Comparison of ENCODE assay signal across 10 cellular contexts in genomic region chr3:177191108-177191779, GRCh38. TPM values are rescaled to one million over a fixed set of nuclear protein-coding genes. Genes with fewer than 3 reads are reported as not detected.
DNase-seq lines count a peak whose midpoint lies in the region; ATAC-seq, FAIRE-seq and TF ChIP-seq lines count a peak whose summit lies in the region.
"Had no signal": no experiment of that assay in that cellular context is flagged by ENCODE, and none has a peak within 500 bp of the region (broad histone marks: within the 10 kb centered on the region; RNA-seq: fewer than 3 reads in every experiment).

No MANE protein-coding gene starts in this region.

- peak overlapping the region; percentile 15 for H3K27ac Mint-ChIP-seq in activated T-helper 1 cell treated with anti-CD3 and anti-CD28 coated beads, Interleukin-12 subunit alpha, Interleukin-12 subunit beta, Interleukin-2, Interleukin-4 antibody, amounts not matched to agents 30 ng/mL and 10 ng/mL and 1 ng/mL, durations not matched to agents 14 hours and 24 hours and 36 hours
- peak overlapping the region; percentile 9 to 76 (median 56) for H3K27ac Mint-ChIP-seq in naive thymus-derived CD4-positive, alpha-beta T cell

- peaks cover 33 to 37% of the 10 kb centered on the region in 2 donors for H3K4me1 ChIP-seq in naive thymus-derived CD4-positive, alpha-beta T cell (ENCODE audit: control insufficient read depth in 2 of 2, insufficient read depth in 2 of 2, low read length in 2 of 2)

- H3K4me1 Mint-ChIP-seq in activated T-helper 1 cell treated with anti-CD3 and anti-CD28 coated beads, Interleukin-12 subunit alpha, Interleukin-12 subunit beta, Interleukin-2, Interleukin-4 antibody, amounts not matched to agents 30 ng/mL and 10 ng/mL and 1 ng/mL, durations not matched to agents 14 hours and 24 hours and 36 hours (ENCODE audit: low read depth): peaks cover 56% of the 10 kb centered on the region
- peaks cover 53 to 82% (median 65%) of the 10 kb centered on the region in 7 donors for H3K4me1 Mint-ChIP-seq in naive thymus-derived CD4-positive, alpha-beta T cell

- no peaks in the 10 kb centered on the region for H3K36me3 ChIP-seq in naive thymus-derived CD4-positive, alpha-beta T cell (ENCODE audit: control insufficient read depth in 2 of 3, insufficient read depth in 3 of 3, low read length in 3 of 3)

- no peaks in the 10 kb centered on the region for H3K27me3 ChIP-seq in naive thymus-derived CD4-positive, alpha-beta T cell (ENCODE audit: control insufficient read depth in 2 of 2, insufficient read depth in 2 of 2, low read length in 2 of 2)

- FAIRE-seq in GM12891 (lab: Jason Lieb, UNC) (peak; percentile 52), RCC 7860 (lab: Jason Lieb, UNC) (no peak)
- FAIRE-seq: urothelium cell line had no signal

- H3K27me3 Mint-ChIP-seq in activated T-helper 1 cell treated with anti-CD3 and anti-CD28 coated beads, Interleukin-12 subunit alpha, Interleukin-12 subunit beta, Interleukin-2, Interleukin-4 antibody, amounts not matched to agents 30 ng/mL and 10 ng/mL and 1 ng/mL, durations not matched to agents 14 hours and 24 hours and 36 hours (ENCODE audit: insufficient read depth): no peaks in the 10 kb centered on the region
- H3K27me3 Mint-ChIP-seq in naive thymus-derived CD4-positive, alpha-beta T cell: no peaks in the 10 kb centered on the region

- no peaks in the 10 kb centered on the region for H3K9me3 ChIP-seq in naive thymus-derived CD4-positive, alpha-beta T cell (ENCODE audit: control insufficient read depth in 2 of 3, low read length in 3 of 3)

- H3K4me3 ChIP-seq in naive thymus-derived CD4-positive, alpha-beta T cell (ENCODE audit: low read length): no peak overlapping the region

- no peaks in the 10 kb centered on the region for H3K9me3 Mint-ChIP-seq in activated T-helper 1 cell treated with anti-CD3 and anti-CD28 coated beads, Interleukin-12 subunit alpha, Interleukin-12 subunit beta, Interleukin-2, Interleukin-4 antibody, amounts not matched to agents 30 ng/mL and 10 ng/mL and 1 ng/mL, durations not matched to agents 14 hours and 24 hours and 36 hours
- H3K9me3 Mint-ChIP-seq in naive thymus-derived CD4-positive, alpha-beta T cell: no peaks in the 10 kb centered on the region

- CTCF ChIA-PET in naive thymus-derived CD4-positive, alpha-beta T cell (lab: Charles Lee): interaction anchor here (0.6 kb wide), 1 partner anchor 1155 kb away, joined by 3 read pairs; no protein-coding TSS in a partner anchor
- CTCF ChIA-PET in GM10248 (lab: Yijun Ruan, JAX): interaction anchor here (1.1 kb wide), 1 partner anchor 145 kb away, joined by 3 read pairs; no protein-coding TSS in a partner anchor

- peak overlapping the region; percentile 31 for H3K4me3 Mint-ChIP-seq in activated T-helper 1 cell treated with anti-CD3 and anti-CD28 coated beads, Interleukin-12 subunit alpha, Interleukin-12 subunit beta, Interleukin-2, Interleukin-4 antibody, amounts not matched to agents 30 ng/mL and 10 ng/mL and 1 ng/mL, durations not matched to agents 14 hours and 24 hours and 36 hours
- peak overlapping the region; percentile 2 to 72 (median 50) for H3K4me3 Mint-ChIP-seq in naive thymus-derived CD4-positive, alpha-beta T cell

- peaks cover 37% of the 10 kb centered on the region for H3K36me3 Mint-ChIP-seq in activated T-helper 1 cell treated with anti-CD3 and anti-CD28 coated beads, Interleukin-12 subunit alpha, Interleukin-12 subunit beta, Interleukin-2, Interleukin-4 antibody, amounts not matched to agents 30 ng/mL and 10 ng/mL and 1 ng/mL, durations not matched to agents 14 hours and 24 hours and 36 hours (ENCODE audit: low read depth)
- peaks cover 0 to 35% (median 13%) of the 10 kb centered on the region in 5 donors for H3K36me3 Mint-ChIP-seq in naive thymus-derived CD4-positive, alpha-beta T cell

- TF ChIP-seq POLR2A in GM12891 (IDR thresholded peaks at IDR 0.05; ENCODE audit: low read depth, low read length): no peak

- ATAC-seq in HG03378 (IDR thresholded peaks at IDR 0.05; ENCODE audit: unreplicated experiment): peak; percentile 47
- ATAC-seq in naive thymus-derived CD4-positive, alpha-beta T cell: peak; percentile 35

- intact Hi-C loops in activated T-helper 1 cell treated with anti-CD3 and anti-CD28 coated beads, Interleukin-12 subunit alpha, Interleukin-12 subunit beta, Interleukin-2, Interleukin-4 antibody, amounts not matched to agents 30 ng/mL and 10 ng/mL and 1 ng/mL, durations not matched to agents 14 hours and 24 hours and 36 hours (cut with micrococcal nuclease): no loop called here
- intact Hi-C loops in naive thymus-derived CD4-positive, alpha-beta T cell (cut with micrococcal nuclease): loop anchor here (10.0 kb wide), 2 partner anchors 484 to 814 kb away; no protein-coding TSS in a partner anchor

- POLR2A ChIA-PET in naive thymus-derived CD4-positive, alpha-beta T cell (lab: Charles Lee): no interaction called here
- POLR2A ChIA-PET in GM10248 (lab: Yijun Ruan, JAX): no interaction called here

- no peak overlapping the region for H3K27ac ChIP-seq in naive thymus-derived CD4-positive, alpha-beta T cell (ENCODE audit: low read depth, low read length)

- DNase-seq in GM12891 (ENCODE audit: insufficient read length, low spot score) (no peak), RCC 7860 (ENCODE audit: low spot score) (no peak), GM10248 (ENCODE audit: extremely low spot score) (no peak)
- DNase-seq in activated T-helper 1 cell treated with anti-CD3 and anti-CD28 coated beads, Interleukin-12 subunit alpha, Interleukin-12 subunit beta, Interleukin-2, Interleukin-4 antibody, amounts not matched to agents 30 ng/mL and 10 ng/mL and 1 ng/mL, durations not matched to agents 14 hours and 24 hours and 36 hours (ENCODE audit: low spot score): no peak
- no peak for DNase-seq in naive thymus-derived CD4-positive, alpha-beta T cell
- no peak for DNase-seq in central memory CD4-positive, alpha-beta T cell
- no peak for DNase-seq in NK-92 treated with Interleukin-12 subunit alpha and Interleukin-12 subunit beta, amount 100 ng/mL, for 24 hours (lab: John Stamatoyannopoulos, UW)
- DNase-seq: NCI-H2029 treated with DMSO at 0.1 percent for 48 hours had no signal

- no peak for TF ChIP-seq CTCF in GM10248 (IDR thresholded peaks at IDR 0.05; ENCODE audit: control extremely low read depth, extremely low read depth, low read depth, missing control alignments)

TF ChIP-seq in GM12891, 5 proteins besides CTCF, POLR2A, EP300 and RAD21:
- TF ChIP-seq TAF1 (IDR thresholded peaks at IDR 0.05; ENCODE audit: low read depth, low read length) (no peak), PAX5 (IDR thresholded peaks at IDR 0.05; ENCODE audit: insufficient read depth, low read length, severe bottlenecking) (no peak), POLR2AphosphoS5 (IDR thresholded peaks at IDR 0.05; ENCODE audit: low read depth, low read length) (no peak), SPI1 (IDR thresholded peaks at IDR 0.05; ENCODE audit: low read depth, low read length) (peak; percentile 68), POU2F2 (IDR thresholded peaks at IDR 0.05; ENCODE audit: low read depth, low read length) (no peak)

RNA-seq across cellular contexts. Expression of gene TBL1XR1, which starts 6.0 kb away (rescaled TPM):
- polyA plus RNA-seq in GM12891 (2012; ENCODE audit: low read depth, missing spikeins): 26.8 TPM
- total RNA-seq in activated T-helper 1 cell treated with anti-CD3 and anti-CD28 coated beads, Interleukin-12 subunit alpha, Interleukin-12 subunit beta, Interleukin-2, Interleukin-4 antibody, amounts not matched to agents 30 ng/mL and 10 ng/mL and 1 ng/mL, durations not matched to agents 14 hours and 24 hours and 36 hours: 184 and 190 TPM in 2 replicates
- total RNA-seq in naive thymus-derived CD4-positive, alpha-beta T cell: 100 to 1,000 TPM in 4 of 5 experiments, 10 to 100 TPM in 1; 98.9 to 173 (median 133) TPM
- 10 to 100 TPM; 20.8 to 25.5 TPM for polyA plus RNA-seq in naive thymus-derived CD4-positive, alpha-beta T cell
